Comparison of ENCODE assay signal across 18 cellular contexts in genomic region chr19:52273301-52273700, GRCh38.
"Had no signal": no experiment of that assay in that cellular context is flagged by ENCODE, and none has a peak within 500 bp of the region (broad histone marks: within the 10 kb centered on the region; RNA-seq: fewer than 3 reads in every experiment).

No MANE protein-coding gene starts in this region.

- H3K4me3 Mint-ChIP-seq: activated CD4-positive, alpha-beta memory T cell treated with anti-CD3 and anti-CD28 coated beads for 36 hours; activated CD4-positive, alpha-beta T cell treated with anti-CD3 and anti-CD28 coated beads for 36 hours had no signal

- H3K4me3 ChIP-seq: dorsolateral prefrontal cortex, esophagus muscularis mucosa, lower lobe of right lung, skin epidermis, suprapubic skin, upper lobe of left lung had no signal

- ATAC-seq: activated CD4-positive, alpha-beta T cell treated with anti-CD3 and anti-CD28 coated beads for 36 hours; left colon; lower lobe of right lung; stimulated activated naive CD8-positive, alpha-beta T cell treated with anti-CD3 and anti-CD28 coated beads, Interleukin-15, Interleukin-2, amounts not matched to agents 100 U/mL and 50 U/mL, for 24 hours; T-helper 17 cell had no signal

- H3K9me3 ChIP-seq: esophagus muscularis mucosa, neutrophil, suprapubic skin had no signal

- H3K27ac ChIP-seq: dorsolateral prefrontal cortex, esophagus muscularis mucosa, lower lobe of right lung, neutrophil, skin epidermis, suprapubic skin, upper lobe of left lung, WERI-Rb-1 had no signal

- H3K27ac Mint-ChIP-seq: activated CD4-positive, alpha-beta memory T cell treated with anti-CD3 and anti-CD28 coated beads for 36 hours; T-helper 17 cell had no signal

- H3K27me3 Mint-ChIP-seq: activated CD4-positive, alpha-beta memory T cell treated with anti-CD3 and anti-CD28 coated beads for 36 hours; activated CD4-positive, alpha-beta T cell treated with anti-CD3 and anti-CD28 coated beads for 36 hours; T-helper 17 cell had no signal

- H3K27me3 ChIP-seq: dorsolateral prefrontal cortex, esophagus muscularis mucosa, neutrophil, suprapubic skin, upper lobe of left lung had no signal

- DNase-seq: activated CD4-positive, alpha-beta memory T cell treated with anti-CD3 and anti-CD28 coated beads for 36 hours; activated CD4-positive, alpha-beta T cell treated with anti-CD3 and anti-CD28 coated beads for 36 hours; activated gamma-delta T cell treated with Interleukin-2 at 50 U/mL for 16 hours; activated T-cell treated with anti-CD3 and anti-CD28 coated beads, Interleukin-2, amount 50 U/mL, for 48 hours; dorsolateral prefrontal cortex; left colon; lower lobe of right lung; posterior cingulate gyrus; stimulated activated CD4-positive, alpha-beta T cell treated with anti-CD3 and anti-CD28 coated beads, Interleukin-15, amount 100 ng/mL, for 24 hours; stimulated activated CD4-positive, alpha-beta T cell treated with anti-CD3 and anti-CD28 coated beads, Interleukin-4, amount 100 ng/mL, for 1 hour; stimulated activated naive CD8-positive, alpha-beta T cell treated with anti-CD3 and anti-CD28 coated beads, Interleukin-15, Interleukin-2, amounts not matched to agents 100 U/mL and 50 U/mL, for 24 hours; T-helper 17 cell; upper lobe of left lung; WERI-Rb-1 had no signal
